In genomic region chr22:50218996-50219727, GRCh38 we compare ENCODE assay signal across 1 cellular context.
TF ChIP-seq lines count a peak whose summit lies in the region.

No MANE protein-coding gene starts in this region.

TF ChIP-seq in GM23338, 12 proteins besides CTCF, POLR2A, EP300 and RAD21:
- TF ChIP-seq ZNF462 (CRISPR knock-in tag; IDR thresholded peaks at IDR 0.05) (no peak), ETS1 (IDR thresholded peaks at IDR 0.05) (no peak), EZH2phosphoT487 (IDR thresholded peaks at IDR 0.05; ENCODE audit: unreplicated experiment) (no peak), STAT1 (IDR thresholded peaks at IDR 0.05; ENCODE audit: unreplicated experiment) (no peak), ZNF331 (CRISPR knock-in tag; IDR thresholded peaks at IDR 0.05; ENCODE audit: low read depth) (no peak), EZH2 (IDR thresholded peaks at IDR 0.05; ENCODE audit: low read depth, unreplicated experiment) (no peak), NANOG (IDR thresholded peaks at IDR 0.05; ENCODE audit: borderline replicate concordance) (no peak), CREB1 (CRISPR knock-in tag; IDR thresholded peaks at IDR 0.05; ENCODE audit: low read depth) (no peak), REST (IDR thresholded peaks at IDR 0.05; ENCODE audit: unreplicated experiment) (no peak), JUNB (IDR thresholded peaks at IDR 0.05; ENCODE audit: unreplicated experiment) (no peak), ZNF114 (CRISPR knock-in tag; IDR thresholded peaks at IDR 0.05) (no peak), POLR2AphosphoS5 (IDR thresholded peaks at IDR 0.05; ENCODE audit: low read depth) (no peak)
TF ChIP-seq in GM23338: peak in this region for 0.
